ENCODE assay signal across 12 cellular contexts in the genomic region with DNA sequence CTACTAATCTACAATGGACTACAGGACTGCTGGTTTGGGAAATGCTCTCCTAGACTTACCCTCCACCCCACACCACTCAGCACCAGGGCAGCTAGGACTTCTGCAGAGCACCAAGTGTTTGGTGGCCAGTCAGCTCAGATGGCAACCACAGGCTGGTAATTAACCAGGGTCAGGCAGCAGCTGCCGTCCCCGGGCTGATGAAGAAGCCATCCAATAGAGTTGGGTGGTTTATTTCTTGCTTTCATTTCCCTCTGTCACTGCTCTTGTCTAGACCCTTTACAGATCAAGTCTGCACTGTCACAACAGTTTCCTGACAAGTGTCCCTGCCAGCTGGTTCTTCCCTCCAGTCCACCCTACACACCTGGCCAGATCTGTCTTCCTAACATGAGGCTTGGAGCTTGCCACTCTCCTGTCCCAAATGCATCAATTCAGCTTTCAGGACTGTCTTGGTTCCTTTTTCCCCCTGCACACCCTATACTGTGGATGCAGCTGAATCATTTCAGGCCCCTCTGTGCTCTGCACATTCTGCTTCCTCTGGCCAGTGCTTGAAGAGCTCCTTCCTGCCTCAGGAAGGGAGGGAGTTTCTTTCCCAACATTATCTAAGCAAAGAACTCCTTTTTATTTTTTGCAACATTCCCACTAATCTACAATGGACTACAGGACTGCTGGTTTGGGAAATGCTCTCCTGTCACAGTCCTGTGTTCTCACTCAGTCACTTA. TPM values are rescaled to one million over a fixed set of nuclear protein-coding genes. Genes with fewer than 3 reads are reported as not detected.
DNase-seq lines count a peak whose midpoint lies in the region; ATAC-seq, FAIRE-seq and TF ChIP-seq lines count a peak whose summit lies in the region.
"Had no signal": no experiment of that assay in that cellular context is flagged by ENCODE, and none has a peak within 500 bp of the region (broad histone marks: within the 10 kb centered on the region; RNA-seq: fewer than 3 reads in every experiment).

No MANE protein-coding gene starts in this region.

- CTCF ChIA-PET in endothelial cell of umbilical vein (lab: Charles Lee): interaction anchor here (0.8 to 3.2 kb wide), 8 partner anchors 9 to 646 kb away, joined by 3 to 25 read pairs (median 6); no protein-coding TSS in a partner anchor

- H3K4me2 ChIP-seq in endothelial cell of umbilical vein (ENCODE audit: insufficient read depth, low read length): no peak overlapping the region

- FAIRE-seq in endothelial cell of umbilical vein (lab: Jason Lieb, UNC): peak; percentile 74
- FAIRE-seq: D721Med had no signal

- H3K27me3 ChIP-seq in endothelial cell of umbilical vein (ENCODE audit: control insufficient read depth in 2 of 2, insufficient read depth in 2 of 2, low read length in 2 of 2): peaks cover 5 to 22% of the 10 kb centered on the region in 2 experiments
- H3K27me3 ChIP-seq: cardiac muscle cell, heart right ventricle, ovary had no signal

- BruUV-seq in endothelial cell of umbilical vein (replicated peaks; lab: Mats Ljungman, UMichigan): no TSS peak

- dilution Hi-C loops in endothelial cell of umbilical vein (cut with MboI; ENCODE audit: extremely low pct_ligation_motif_present, low sequenced_read_pairs): no loop called here

- intact Hi-C loops in endothelial cell of umbilical vein (cut with micrococcal nuclease): no loop called here

- no peaks in the 10 kb centered on the region for H4K20me1 ChIP-seq in endothelial cell of umbilical vein (replicated peaks; ENCODE audit: control insufficient read depth, extremely low read depth, insufficient read depth, low read length)

- POLR2A ChIA-PET in endothelial cell of umbilical vein (lab: Charles Lee): interaction anchor here (0.5 to 0.6 kb wide), 2 partner anchors 30 to 267 kb away, joined by 3 to 8 read pairs; no protein-coding TSS in a partner anchor

- H3K36me3 ChIP-seq in endothelial cell of umbilical vein (ENCODE audit: control insufficient read depth in 2 of 2, extremely low read depth in 1 of 2, insufficient read depth in 2 of 2, low read length in 2 of 2): no peaks in the 10 kb centered on the region
- H3K36me3 ChIP-seq: cardiac muscle cell, heart right ventricle, ovary had no signal

- H3K4me3 ChIP-seq in endothelial cell of umbilical vein (replicated peaks in 1 of 3; ENCODE audit: insufficient read depth in 1 of 3, low read depth in 1 of 3, low read length in 3 of 3): no peak overlapping the region
- H3K4me3 ChIP-seq in foreskin fibroblast (ENCODE audit: low read depth in 1 of 2, low read length in 2 of 2): no peak overlapping the region
- H3K4me3 ChIP-seq: cardiac muscle cell, heart right ventricle, ovary had no signal

- no peaks in the 10 kb centered on the region for H3K9me1 ChIP-seq in endothelial cell of umbilical vein (replicated peaks; ENCODE audit: control insufficient read depth, extremely low read depth, insufficient read depth, low read length)

- TF ChIP-seq POLR2A in endothelial cell of umbilical vein (IDR thresholded peaks at IDR 0.05; ENCODE audit: low read depth, low read length): no peak

- ATAC-seq in GM19463 (IDR thresholded peaks at IDR 0.05; ENCODE audit: unreplicated experiment) (peak; percentile 73), HG03354 (IDR thresholded peaks at IDR 0.05; ENCODE audit: poor library complexity, severe bottlenecking, unreplicated experiment) (peak; percentile 83), GM21526 (IDR thresholded peaks at IDR 0.05; ENCODE audit: low FRiP score, unreplicated experiment) (no peak)

- H3K4me1 ChIP-seq in endothelial cell of umbilical vein (ENCODE audit: control insufficient read depth, extremely low read depth, insufficient read depth, low read length): peaks cover 7% of the 10 kb centered on the region

- H2AFZ ChIP-seq in endothelial cell of umbilical vein (ENCODE audit: low read depth, low read length): peak overlapping the region; percentile 41

- H3K27ac ChIP-seq in endothelial cell of umbilical vein (ENCODE audit: insufficient read depth, low read depth, low read length): no peak overlapping the region
- H3K27ac ChIP-seq: cardiac muscle cell, ovary had no signal

- DNase-seq in GM13977 (ENCODE audit: low spot score) (peak; percentile 24), endothelial cell of umbilical vein (ENCODE audit: low read depth, low spot score) (peak; percentile 13), foreskin fibroblast (no peak), NCI-H526 (lab: John Stamatoyannopoulos, UW) (no peak)
- no peak for DNase-seq in activated CD4-positive, alpha-beta T cell treated with anti-CD3 and anti-CD28 coated beads, Interleukin-2, amount 50 U/mL, for 4 hours
- DNase-seq: heart right ventricle, ovary had no signal

- no peaks in the 10 kb centered on the region for H3K9me3 ChIP-seq in endothelial cell of umbilical vein (replicated peaks; ENCODE audit: control insufficient read depth, insufficient read depth, low read length)
- H3K9me3 ChIP-seq: heart right ventricle, ovary had no signal

- in situ Hi-C loops in GM13977 (cut with MboI; ENCODE audit: low pct_unique_long_range_greater_than_20kb, low sequenced_read_pairs, unreplicated experiment): no loop called here

- H3K9ac ChIP-seq in endothelial cell of umbilical vein (replicated peaks; ENCODE audit: extremely low read depth, insufficient read depth, low read length): no peak overlapping the region

- no peaks in the 10 kb centered on the region for H3K79me2 ChIP-seq in endothelial cell of umbilical vein (ENCODE audit: control insufficient read depth, insufficient read depth, low read length)

- TF ChIP-seq CTCF in GM13977 (IDR thresholded peaks at IDR 0.05; ENCODE audit: extremely low read depth, insufficient read depth, missing control alignments) (no peak), endothelial cell of umbilical vein (IDR thresholded peaks at IDR 0.05; ENCODE audit: extremely low read depth in 1 of 2, insufficient read depth in 1 of 2, low read depth in 1 of 2, low read length in 2 of 2) (no peak), foreskin fibroblast (IDR thresholded peaks at IDR 0.05; ENCODE audit: low read depth, low read length) (no peak)

TF ChIP-seq in endothelial cell of umbilical vein, 7 proteins besides CTCF, POLR2A, EP300 and RAD21:
- TF ChIP-seq JUN (IDR thresholded peaks at IDR 0.05; ENCODE audit: borderline replicate concordance, insufficient read depth, insufficient read length, low read depth) (no peak), EZH2 (IDR thresholded peaks at IDR 0.05; ENCODE audit: borderline replicate concordance, low read depth, low read length, severe bottlenecking) (no peak), MYC (IDR thresholded peaks at IDR 0.05; ENCODE audit: low read depth, low read length) (no peak), POLR2AphosphoS5 (IDR thresholded peaks at IDR 0.05; ENCODE audit: insufficient read depth, low read depth, low read length) (no peak), GATA2 (IDR thresholded peaks at IDR 0.05; ENCODE audit: insufficient read depth, insufficient read length, low read depth, low read length) (no peak), FOS (IDR thresholded peaks at IDR 0.05; ENCODE audit: borderline replicate concordance, insufficient read depth, low read length) (no peak)
- TF ChIP-seq, protein P1, sequence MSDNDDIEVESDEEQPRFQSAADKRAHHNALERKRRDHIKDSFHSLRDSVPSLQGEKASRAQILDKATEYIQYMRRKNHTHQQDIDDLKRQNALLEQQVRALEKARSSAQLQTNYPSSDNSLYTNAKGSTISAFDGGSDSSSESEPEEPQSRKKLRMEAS (IDR thresholded peaks at IDR 0.05; ENCODE audit: insufficient read depth, insufficient read length): no peak

RNA-seq across cellular contexts. Expression of a gene that starts 30.2 kb away (rescaled TPM):
- total RNA-seq in endothelial cell of umbilical vein: 180 and 192 TPM in 2 replicates
- polyA plus RNA-seq in endothelial cell of umbilical vein: 62.7 and 99.6 TPM in 2 replicates
- polyA plus RNA-seq in endothelial cell of umbilical vein (2011; cell fraction: cytosol; rRNA removed): 82.6 and 84.8 TPM in 2 replicates
- polyA plus RNA-seq in endothelial cell of umbilical vein (2011; cell fraction: nucleus; rRNA removed): 150 and 190 TPM in 2 replicates
- polyA plus RNA-seq in endothelial cell of umbilical vein (2012): 151 and 191 TPM in 2 replicates
- 211 and 258 TPM in 2 replicates for polyA minus RNA-seq in endothelial cell of umbilical vein
- 330 TPM for polyA minus RNA-seq in endothelial cell of umbilical vein (2011; cell fraction: cytosol; rRNA and poly(A)+ RNA removed)
- polyA minus RNA-seq in endothelial cell of umbilical vein (2011; cell fraction: nucleus; rRNA and poly(A)+ RNA removed): 109 and 114 TPM in 2 replicates

Comparison
In these comparisons a context has a peak if more than half of its experiments do, and no peak if none do; other contexts are left out.
1. DNase-seq: peak in GM13977 (single experiment) and endothelial cell of umbilical vein (single experiment); none in foreskin fibroblast (0 of 2), NCI-H526 (0 of 2) and activated CD4-positive, alpha-beta T cell treated with anti-CD3 and anti-CD28 coated beads, Interleukin-2, amount 50 U/mL, for 4 hours (0 of 2).